Comparison of ENCODE assay signal across 1 cellular context in the genomic region with DNA sequence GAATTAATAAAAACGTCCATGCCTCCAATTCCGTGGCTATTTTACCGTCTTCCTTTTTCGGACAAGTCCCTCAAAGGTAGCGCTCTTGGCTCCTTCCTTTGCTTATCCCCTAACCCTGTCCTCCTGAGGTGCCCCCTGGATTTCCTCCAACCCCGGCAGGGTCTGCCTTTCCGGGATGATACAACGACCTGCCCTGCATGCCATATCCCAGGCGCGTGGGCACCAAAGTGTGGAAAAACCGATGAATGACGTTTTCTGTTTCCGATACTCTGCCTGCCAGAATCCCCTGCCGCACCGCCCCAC.
TF ChIP-seq lines count a peak whose summit lies in the region.

No MANE protein-coding gene starts in this region.

TF ChIP-seq in IMR-90, 13 proteins besides CTCF, POLR2A, EP300 and RAD21 (continued from another document):
- TF ChIP-seq FOS (IDR thresholded peaks at IDR 0.05; ENCODE audit: low read depth, low read length) (no peak), MAFK (IDR thresholded peaks at IDR 0.05; ENCODE audit: low read depth, low read length) (no peak), RCOR1 (IDR thresholded peaks at IDR 0.05; ENCODE audit: insufficient replicate concordance, low read length) (no peak), MXI1 (IDR thresholded peaks at IDR 0.05; ENCODE audit: borderline replicate concordance, low read depth, low read length) (no peak), NFE2L2 (IDR thresholded peaks at IDR 0.05; ENCODE audit: low read depth, low read length) (no peak)
- TF ChIP-seq, protein P1, sequence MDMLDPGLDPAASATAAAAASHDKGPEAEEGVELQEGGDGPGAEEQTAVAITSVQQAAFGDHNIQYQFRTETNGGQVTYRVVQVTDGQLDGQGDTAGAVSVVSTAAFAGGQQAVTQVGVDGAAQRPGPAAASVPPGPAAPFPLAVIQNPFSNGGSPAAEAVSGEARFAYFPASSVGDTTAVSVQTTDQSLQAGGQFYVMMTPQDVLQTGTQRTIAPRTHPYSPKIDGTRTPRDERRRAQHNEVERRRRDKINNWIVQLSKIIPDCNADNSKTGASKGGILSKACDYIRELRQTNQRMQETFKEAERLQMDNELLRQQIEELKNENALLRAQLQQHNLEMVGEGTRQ (IDR thresholded peaks at IDR 0.05; ENCODE audit: low read depth, low read length), result no peak
